ENCODE assay signal across 26 cellular contexts in the genomic region with DNA sequence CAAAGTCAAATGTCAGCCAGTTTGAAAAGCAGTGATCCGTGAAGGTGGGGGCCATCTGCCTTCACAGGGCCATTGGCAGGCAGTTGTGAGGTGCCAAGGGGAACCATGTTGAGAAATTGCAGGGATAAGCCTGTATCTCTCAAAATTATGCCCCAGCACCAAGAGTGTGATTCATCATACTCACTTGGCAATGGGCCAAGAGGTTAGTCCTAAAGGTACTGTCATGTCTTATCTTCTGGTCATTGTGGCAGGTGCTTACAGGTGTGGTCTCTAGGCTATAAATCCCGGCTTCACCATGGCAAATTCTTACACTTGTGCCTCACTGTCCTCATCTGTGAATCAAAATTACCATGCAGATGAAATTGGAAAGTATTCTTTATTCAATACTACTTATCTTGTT.
DNase-seq lines count a peak whose midpoint lies in the region; ATAC-seq lines count a peak whose summit lies in the region.
"Had no signal": no experiment of that assay in that cellular context is flagged by ENCODE, and none has a peak within 500 bp of the region (broad histone marks: within the 10 kb centered on the region; RNA-seq: fewer than 3 reads in every experiment).

No MANE protein-coding gene starts in this region.

- H3K9me3 ChIP-seq in GM23248 (ENCODE audit: low read depth): no peaks in the 10 kb centered on the region
- H3K9me3 ChIP-seq: BE2C, left lung, SJSA1 had no signal

- no peaks in the 10 kb centered on the region for H4K20me1 ChIP-seq in GM23248 (ENCODE audit: insufficient read depth)

- no peaks in the 10 kb centered on the region for H3F3A ChIP-seq in GM23248 (ENCODE audit: insufficient read depth)

- in situ Hi-C loops in GM23248 (cut with MboI): loop anchor here (25.0 kb wide), 1 partner anchor 576 kb away; no protein-coding TSS in a partner anchor

- H3K4me3 ChIP-seq in GM23248: no peak overlapping the region
- H3K4me3 ChIP-seq: GM12878, left lung, SJSA1, smooth muscle cell had no signal

- H3K27ac ChIP-seq in GM23248: no peak overlapping the region
- H3K27ac ChIP-seq: left lung, SJSA1 had no signal

- no peaks in the 10 kb centered on the region for H3K9me2 ChIP-seq in GM23248 (ENCODE audit: insufficient read depth)

- H3K4me3 Mint-ChIP-seq in stimulated activated effector memory CD8-positive, alpha-beta T cell treated with anti-CD3 and anti-CD28 coated beads, Interleukin-12 subunit alpha, Interleukin-12 subunit beta, amount 100 ng/mL, for 72 hours: no peak overlapping the region
- H3K4me3 Mint-ChIP-seq: activated CD4-positive, alpha-beta T cell treated with anti-CD3 and anti-CD28 coated beads for 36 hours; activated naive CD8-positive, alpha-beta T cell treated with anti-CD3 and anti-CD28 coated beads, Interleukin-2, amount 50 U/mL, for 24 hours; H9; immature natural killer cell; naive thymus-derived CD8-positive, alpha-beta T cell; T-helper 1 cell treated with Interleukin-12 subunit alpha and Interleukin-12 subunit beta and Interleukin-4 antibody, amounts not matched to agents 30 μg/mL and 1 μg/mL, for 36 hours had no signal

- H3K4me1 Mint-ChIP-seq in stimulated activated effector memory CD8-positive, alpha-beta T cell treated with anti-CD3 and anti-CD28 coated beads, Interleukin-12 subunit alpha, Interleukin-12 subunit beta, amount 100 ng/mL, for 72 hours: no peaks in the 10 kb centered on the region
- H3K4me1 Mint-ChIP-seq: activated CD4-positive, alpha-beta T cell treated with anti-CD3 and anti-CD28 coated beads for 36 hours; activated naive CD8-positive, alpha-beta T cell treated with anti-CD3 and anti-CD28 coated beads, Interleukin-2, amount 50 U/mL, for 24 hours; immature natural killer cell; naive thymus-derived CD8-positive, alpha-beta T cell had no signal

- H3K27me3 ChIP-seq in GM23248 (replicated peaks; ENCODE audit: insufficient read depth): no peaks in the 10 kb centered on the region
- H3K27me3 ChIP-seq: BE2C, left lung, SJSA1 had no signal

- no peaks in the 10 kb centered on the region for H3K79me2 ChIP-seq in GM23248 (ENCODE audit: insufficient read depth)

- no peak overlapping the region for H2AFZ ChIP-seq in GM23248

- ATAC-seq in GM21528 (IDR thresholded peaks at IDR 0.05; ENCODE audit: low FRiP score, unreplicated experiment): no peak
- ATAC-seq in stimulated activated effector memory CD8-positive, alpha-beta T cell treated with anti-CD3 and anti-CD28 coated beads, Interleukin-12 subunit alpha, Interleukin-12 subunit beta, amount 100 ng/mL, for 72 hours: no peak
- ATAC-seq: activated CD4-positive, alpha-beta T cell treated with anti-CD3 and anti-CD28 coated beads for 36 hours; activated naive CD8-positive, alpha-beta T cell treated with anti-CD3 and anti-CD28 coated beads, Interleukin-2, amount 50 U/mL, for 24 hours; GM12878; left lung; naive thymus-derived CD8-positive, alpha-beta T cell; Panc1 had no signal

- H3K36me3 Mint-ChIP-seq in stimulated activated effector memory CD8-positive, alpha-beta T cell treated with anti-CD3 and anti-CD28 coated beads, Interleukin-12 subunit alpha, Interleukin-12 subunit beta, amount 100 ng/mL, for 72 hours: no peaks in the 10 kb centered on the region
- H3K36me3 Mint-ChIP-seq: immature natural killer cell; naive thymus-derived CD8-positive, alpha-beta T cell had no signal

- WGBS in GM23248 (ENCODE audit: low coverage in 1 of 2, low lambda C conversion rate in 2 of 2, missing lambda C conversion rate in 2 of 2), 2 experiments: 96 to 98% methylated on average over 2 of the region's 2 CpGs

- H3K4me2 ChIP-seq in GM23248 (ENCODE audit: unreplicated experiment): no peak overlapping the region
- H3K4me2 ChIP-seq: smooth muscle cell had no signal

- H3K27ac Mint-ChIP-seq in stimulated activated effector memory CD8-positive, alpha-beta T cell treated with anti-CD3 and anti-CD28 coated beads, Interleukin-12 subunit alpha, Interleukin-12 subunit beta, amount 100 ng/mL, for 72 hours: no peak overlapping the region
- H3K27ac Mint-ChIP-seq: activated CD4-positive, alpha-beta T cell treated with anti-CD3 and anti-CD28 coated beads for 36 hours; activated naive CD8-positive, alpha-beta T cell treated with anti-CD3 and anti-CD28 coated beads, Interleukin-2, amount 50 U/mL, for 24 hours; H9; immature natural killer cell; naive thymus-derived CD8-positive, alpha-beta T cell; T-helper 1 cell treated with Interleukin-12 subunit alpha and Interleukin-12 subunit beta and Interleukin-4 antibody, amounts not matched to agents 30 μg/mL and 1 μg/mL, for 36 hours had no signal

- peaks cover 3% of the 10 kb centered on the region for H3K9me3 Mint-ChIP-seq in stimulated activated effector memory CD8-positive, alpha-beta T cell treated with anti-CD3 and anti-CD28 coated beads, Interleukin-12 subunit alpha, Interleukin-12 subunit beta, amount 100 ng/mL, for 72 hours
- H3K9me3 Mint-ChIP-seq: activated naive CD8-positive, alpha-beta T cell treated with anti-CD3 and anti-CD28 coated beads, Interleukin-2, amount 50 U/mL, for 24 hours; H9; naive thymus-derived CD8-positive, alpha-beta T cell; T-helper 1 cell treated with Interleukin-12 subunit alpha and Interleukin-12 subunit beta and Interleukin-4 antibody, amounts not matched to agents 30 μg/mL and 1 μg/mL, for 36 hours had no signal

- H3K9ac ChIP-seq in GM23248: no peak overlapping the region

- no peaks in the 10 kb centered on the region for H3K36me3 ChIP-seq in GM23248 (ENCODE audit: low read depth)
- H3K36me3 ChIP-seq: left lung, SJSA1 had no signal

- DNase-seq in NCI-H2171 treated with DMSO at 0.1 percent for 48 hours (lab: John Stamatoyannopoulos, UW) (peak; percentile 14), NCI-H2171 (lab: John Stamatoyannopoulos, UW) (no peak), GM23248 (peak; percentile 15), RPMI7951 (ENCODE audit: low read depth) (peak; percentile 28), kidney tubule cell (ENCODE audit: low spot score) (peak; percentile 62), nucleus accumbens (lab: John Stamatoyannopoulos, UW) (no peak)
- no peak for DNase-seq in stimulated activated effector memory CD8-positive, alpha-beta T cell treated with anti-CD3 and anti-CD28 coated beads, Interleukin-12 subunit alpha, Interleukin-12 subunit beta, amount 100 ng/mL, for 72 hours (ENCODE audit: low spot score in 2 of 2)
- DNase-seq: activated CD4-positive, alpha-beta T cell treated with anti-CD3 and anti-CD28 coated beads for 36 hours; activated gamma-delta T cell; activated naive CD8-positive, alpha-beta T cell treated with anti-CD3 and anti-CD28 coated beads, Interleukin-2, amount 50 U/mL, for 24 hours; BE2C; DND-41; effector CD4-positive, alpha-beta T cell; H9; hippocampal formation; immature natural killer cell; left lung; naive thymus-derived CD8-positive, alpha-beta T cell; NCI-H2227 treated with DMSO at 0.1 percent for 48 hours; NK-92 treated with Interleukin-12 subunit alpha and Interleukin-12 subunit beta, amount 100 ng/mL, for 24 hours had no signal

- no peaks in the 10 kb centered on the region for H3K4me1 ChIP-seq in GM23248 (ENCODE audit: insufficient read depth)

Comparison
In these comparisons a context has a peak if more than half of its experiments do, and no peak if none do; other contexts are left out.
1. DNase-seq: peak in NCI-H2171 treated with DMSO at 0.1 percent for 48 hours (single experiment), GM23248 (single experiment), RPMI7951 (single experiment) and kidney tubule cell (single experiment); none in NCI-H2171 (single experiment), stimulated activated effector memory CD8-positive, alpha-beta T cell treated with anti-CD3 and anti-CD28 coated beads, Interleukin-12 subunit alpha, Interleukin-12 subunit beta, amount 100 ng/mL, for 72 hours (0 of 2) and nucleus accumbens (0 of 56).